21 cellular contexts compared by ENCODE assay signal in the genomic region with DNA sequence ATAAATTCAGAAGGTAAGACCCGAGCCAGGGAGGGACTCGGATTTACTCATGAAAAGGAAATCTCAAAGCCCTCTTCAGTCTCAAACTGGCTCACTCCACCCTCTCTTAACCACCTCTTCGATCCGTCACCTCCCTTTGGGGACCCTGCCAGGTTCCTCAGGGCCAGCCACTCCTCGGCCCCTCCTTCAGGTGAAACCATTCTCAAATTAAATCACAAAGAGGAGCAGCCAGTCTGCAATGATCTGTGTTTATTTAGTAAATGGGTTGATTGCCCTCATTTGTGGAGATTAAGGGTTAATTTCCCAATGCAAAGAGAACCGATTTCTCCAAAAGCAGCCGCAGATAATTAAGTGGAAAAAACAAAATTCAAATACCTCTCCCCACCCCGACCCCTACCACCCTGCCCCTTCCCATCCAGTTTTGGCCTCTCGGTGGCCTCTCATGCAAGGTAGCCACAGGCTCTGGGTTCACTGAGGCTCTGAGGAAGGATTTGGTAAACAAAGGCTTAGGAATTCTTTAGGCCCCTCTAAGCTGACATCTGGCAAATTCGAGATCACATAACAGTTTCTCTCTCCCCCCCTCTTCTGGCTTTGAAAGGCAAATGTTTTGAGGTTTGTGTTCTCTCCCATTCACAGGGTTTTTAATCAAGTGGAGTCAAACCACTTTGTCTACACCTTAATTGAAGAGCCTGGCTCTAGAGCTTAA. TPM values are rescaled to one million over a fixed set of nuclear protein-coding genes. Genes with fewer than 3 reads are reported as not detected.
DNase-seq lines count a peak whose midpoint lies in the region; ATAC-seq and TF ChIP-seq lines count a peak whose summit lies in the region.
"Had no signal": no experiment of that assay in that cellular context is flagged by ENCODE, and none has a peak within 500 bp of the region (broad histone marks: within the 10 kb centered on the region; RNA-seq: fewer than 3 reads in every experiment).

No MANE protein-coding gene starts in this region.

- intact Hi-C loops in activated naive CD4-positive, alpha-beta T cell treated with anti-CD3 and anti-CD28 coated beads for 36 hours (cut with micrococcal nuclease) = no loop called here

- H3K36me3 Mint-ChIP-seq in HFFc6 (ENCODE audit: low read depth) = no peaks in the 10 kb centered on the region; the same call in 1 of the 2 replicates
- no peaks in the 10 kb centered on the region for H3K36me3 Mint-ChIP-seq in activated naive CD4-positive, alpha-beta T cell treated with anti-CD3 and anti-CD28 coated beads for 36 hours (ENCODE audit: low read depth)
- H3K36me3 Mint-ChIP-seq: T-cell, type B pancreatic cell had no signal

- no peaks in the 10 kb centered on the region for H3K9me3 Mint-ChIP-seq in HFFc6
- no peaks in the 10 kb centered on the region for H3K9me3 Mint-ChIP-seq in activated naive CD4-positive, alpha-beta T cell treated with anti-CD3 and anti-CD28 coated beads for 36 hours
- H3K9me3 Mint-ChIP-seq: T-cell, type B pancreatic cell had no signal

- no peak overlapping the region for H3K27ac Mint-ChIP-seq in HFFc6
- no peak overlapping the region for H3K27ac Mint-ChIP-seq in activated naive CD4-positive, alpha-beta T cell treated with anti-CD3 and anti-CD28 coated beads for 36 hours
- H3K27ac Mint-ChIP-seq: T-cell, type B pancreatic cell had no signal

- no peaks in the 10 kb centered on the region for H3K4me1 ChIP-seq in lung (ENCODE audit: control insufficient read depth in 2 of 2, insufficient read depth in 2 of 2, low read length in 2 of 2)
- H3K4me1 ChIP-seq: ascending aorta, right lobe of liver had no signal

- in situ Hi-C loops in G401 (cut with HindIII; ENCODE audit: low sequenced_read_pairs) = no loop called here

- DNase-seq in DMS79 (lab: John Stamatoyannopoulos, UW) = peak; percentile 94
- DNase-seq in NCI-H1092 treated with DMSO at 0.1 percent for 48 hours (lab: John Stamatoyannopoulos, UW) = peak; percentile 88
- DNase-seq in WERI-Rb-1 = peak; percentile 51
- DNase-seq in lung (ENCODE audit: low spot score) = peak; percentile 74
- no peak for DNase-seq in HFFc6
- no peak for DNase-seq in activated naive CD4-positive, alpha-beta T cell treated with anti-CD3 and anti-CD28 coated beads for 36 hours
- no peak for DNase-seq in DMS153 treated with DMSO at 0.1 percent for 48 hours (lab: John Stamatoyannopoulos, UW; ENCODE audit: unreplicated experiment)
- DNase-seq in G401 (ENCODE audit: low spot score) = no peak
- DNase-seq: activated CD4-positive, CD25-positive, alpha-beta regulatory T cell; activated gamma-delta T cell; heart left ventricle; NCI-H1048; right lobe of liver; stimulated activated CD4-positive, alpha-beta T cell treated with anti-CD3 and anti-CD28 coated beads, Interleukin-2, amount 100 ng/mL, for 48 hours; T-cell had no signal

- CTCF ChIA-PET in activated naive CD4-positive, alpha-beta T cell treated with anti-CD3 and anti-CD28 coated beads for 36 hours (lab: Charles Lee) = no interaction called here

- TF ChIP-seq CTCF in WERI-Rb-1 (IDR thresholded peaks at IDR 0.05; ENCODE audit: low read depth, low read length) (no peak), lung (IDR thresholded peaks at IDR 0.05; ENCODE audit: control extremely low read depth, extremely low read depth) (no peak), HFFc6 (IDR thresholded peaks at IDR 0.05) (no peak)

- no peak overlapping the region for H3K4me3 Mint-ChIP-seq in HFFc6
- H3K4me3 Mint-ChIP-seq in activated naive CD4-positive, alpha-beta T cell treated with anti-CD3 and anti-CD28 coated beads for 36 hours = no peak overlapping the region
- H3K4me3 Mint-ChIP-seq: T-cell, type B pancreatic cell had no signal

- H3K36me3 ChIP-seq in WERI-Rb-1 (no peaks in the 10 kb centered on the region), lung (ENCODE audit: control insufficient read depth in 2 of 2, insufficient read depth in 2 of 2, low read length in 2 of 2) (no peaks in the 10 kb centered on the region)
- H3K36me3 ChIP-seq: ascending aorta, esophagus muscularis mucosa, heart left ventricle, right lobe of liver had no signal

- H3K27ac ChIP-seq in WERI-Rb-1 = peak overlapping the region; percentile 65
- H3K27ac ChIP-seq in lung (ENCODE audit: low read depth in 1 of 2, low read length in 1 of 2) = no peak overlapping the region
- H3K27ac ChIP-seq: ascending aorta, coronary artery, esophagus muscularis mucosa, right lobe of liver had no signal

- no peaks in the 10 kb centered on the region; the same call in none of the 2 replicates for H3K27me3 Mint-ChIP-seq in HFFc6 (ENCODE audit: insufficient read depth)
- peaks cover 2% of the 10 kb centered on the region for H3K27me3 Mint-ChIP-seq in activated naive CD4-positive, alpha-beta T cell treated with anti-CD3 and anti-CD28 coated beads for 36 hours (ENCODE audit: low read depth)

- H3K4me1 Mint-ChIP-seq in HFFc6 (ENCODE audit: low read depth) = no peaks in the 10 kb centered on the region
- no peaks in the 10 kb centered on the region for H3K4me1 Mint-ChIP-seq in activated naive CD4-positive, alpha-beta T cell treated with anti-CD3 and anti-CD28 coated beads for 36 hours (ENCODE audit: low read depth)
- H3K4me1 Mint-ChIP-seq: T-cell had no signal

- H3K9me3 ChIP-seq in WERI-Rb-1 (ENCODE audit: severe bottlenecking) = no peaks in the 10 kb centered on the region
- no peaks in the 10 kb centered on the region for H3K9me3 ChIP-seq in lung (ENCODE audit: control insufficient read depth in 2 of 2, insufficient read depth in 1 of 2, low read length in 1 of 2)
- H3K9me3 ChIP-seq: ascending aorta, esophagus muscularis mucosa, heart left ventricle, right lobe of liver had no signal

- peak; percentile 58 for ATAC-seq in lung (ENCODE audit: insufficient read depth, low FRiP score)
- ATAC-seq: right lobe of liver, T-cell had no signal

- H3K4me3 ChIP-seq in WERI-Rb-1 (ENCODE audit: low read depth, low read length) = no peak overlapping the region
- H3K4me3 ChIP-seq in lung = no peak overlapping the region
- H3K4me3 ChIP-seq: ascending aorta, coronary artery, esophagus muscularis mucosa, heart left ventricle, right lobe of liver had no signal

- H3K27me3 ChIP-seq in WERI-Rb-1 (ENCODE audit: insufficient read depth, low read depth, severe bottlenecking) (no peaks in the 10 kb centered on the region), lung (ENCODE audit: control insufficient read depth, insufficient read depth) (no peaks in the 10 kb centered on the region)
- H3K27me3 ChIP-seq: ascending aorta, esophagus muscularis mucosa, heart left ventricle, right lobe of liver had no signal

- 55 to 76% methylated on average over 10 of the region's 10 CpGs for WGBS in lung, 2 donors

RNA-seq across cellular contexts. Expression of gene FZD7, which starts 10.3 kb away (rescaled TPM):
- 10 to 100 TPM; 12.1 to 31.7 TPM for total RNA-seq in lung
- polyA plus RNA-seq in lung = 1 to 10 TPM; 3.9 to 4.4 TPM
- total RNA-seq in HFFc6 (2021; fragmentation: NEBNext Ultra II Directional; extraction: Animal tissue kit (Norgen Biotek cat#: 25700)) = 100 to 1,000 TPM; 111 to 147 (median 117) TPM
- under 1 TPM; 0.17 to 0.43 TPM for total RNA-seq in activated naive CD4-positive, alpha-beta T cell treated with anti-CD3 and anti-CD28 coated beads for 36 hours
- 17.5 and 18.5 TPM in 2 replicates for total RNA-seq in G401 (2014; rRNA removed; shearing (Covaris generic))

RNA-seq across cellular contexts. Expression of gene KIAA2012, which starts 49.7 kb away (rescaled TPM):
- 1 to 10 TPM; 5.3 to 8.5 TPM for total RNA-seq in lung
- polyA plus RNA-seq in lung = 1 to 10 TPM in 1 of 2 donors, under 1 TPM in 1; 0.69 to 1.8 TPM
- under 1 TPM; 0.09 to 0.40 (median 0.26) TPM for total RNA-seq in HFFc6 (2021; fragmentation: NEBNext Ultra II Directional; extraction: Animal tissue kit (Norgen Biotek cat#: 25700))
- not detected for total RNA-seq in activated naive CD4-positive, alpha-beta T cell treated with anti-CD3 and anti-CD28 coated beads for 36 hours
- not detected in 2 replicates for total RNA-seq in G401 (2014; rRNA removed; shearing (Covaris generic))
- total RNA-seq: H4, lower leg skin, T-cell had no signal
- polyA plus RNA-seq: heart left ventricle had no signal

Comparison
In these comparisons a context has a peak if more than half of its experiments do, and no peak if none do; other contexts are left out.
1. DNase-seq: peak in DMS79 (single experiment), NCI-H1092 treated with DMSO at 0.1 percent for 48 hours (single experiment), WERI-Rb-1 (single experiment) and lung (single experiment); none in HFFc6 (single experiment), activated naive CD4-positive, alpha-beta T cell treated with anti-CD3 and anti-CD28 coated beads for 36 hours (single experiment), DMS153 treated with DMSO at 0.1 percent for 48 hours (single experiment) and G401 (single experiment).
2. RNA of gene FZD7, which starts 10.3 kb away (total RNA-seq): 111 to 147 TPM in HFFc6, 12.1 to 31.7 TPM in lung and 17.5 to 18.5 TPM in G401; 0.17 to 0.43 TPM in activated naive CD4-positive, alpha-beta T cell treated with anti-CD3 and anti-CD28 coated beads for 36 hours; every median in the first group is over 4 times any median in the second.